Comparison of ENCODE assay signal across 25 cellular contexts in the genomic region with DNA sequence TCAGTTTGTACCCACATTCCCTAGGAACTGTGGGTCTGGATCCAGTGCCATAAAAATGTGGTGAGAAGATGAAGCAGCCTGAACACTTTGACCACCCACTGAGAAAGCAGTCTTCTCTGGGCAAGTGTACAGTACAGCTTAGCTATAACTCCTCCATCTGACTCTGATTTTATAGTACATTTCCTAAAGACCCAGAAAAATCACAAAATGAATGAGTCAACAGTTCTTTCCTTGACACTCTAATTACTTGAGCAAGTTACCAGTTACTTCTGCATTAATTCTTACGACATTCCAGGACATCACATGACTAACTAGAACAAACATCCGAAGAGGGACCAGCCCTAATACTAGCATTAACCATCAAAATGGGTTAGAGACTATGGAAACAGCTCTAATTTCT.
DNase-seq lines count a peak whose midpoint lies in the region; ATAC-seq and TF ChIP-seq lines count a peak whose summit lies in the region.
"Had no signal": no experiment of that assay in that cellular context is flagged by ENCODE, and none has a peak within 500 bp of the region (broad histone marks: within the 10 kb centered on the region; RNA-seq: fewer than 3 reads in every experiment).

No MANE protein-coding gene starts in this region.

- H3K27ac Mint-ChIP-seq in naive thymus-derived CD8-positive, alpha-beta T cell = no peak overlapping the region
- H3K27ac Mint-ChIP-seq: activated CD4-positive, alpha-beta T cell treated with anti-CD3 and anti-CD28 coated beads, Interleukin-2, amount 10 ng/mL, durations not matched to agents 24 days and 14 days; activated T-cell treated with anti-CD3 and anti-CD28 coated beads, Interleukin-2, amount 50 U/mL, for 24 hours; CD4-positive, alpha-beta T cell; T-helper 2 cell treated with Interferon-gamma antibody and Interleukin-4, amounts not matched to agents 5 μg/mL and 100 μg/mL, for 36 hours had no signal

- H3K27me3 ChIP-seq in GM23248 (replicated peaks; ENCODE audit: insufficient read depth) (no peaks in the 10 kb centered on the region), dorsolateral prefrontal cortex (no peaks in the 10 kb centered on the region), upper lobe of right lung (no peaks in the 10 kb centered on the region)
- H3K27me3 ChIP-seq: body of pancreas, foreskin keratinocyte, sigmoid colon, testis had no signal

- H3K9me2 ChIP-seq in GM23248 (ENCODE audit: insufficient read depth) = no peaks in the 10 kb centered on the region

- no peaks in the 10 kb centered on the region for H3K4me1 Mint-ChIP-seq in naive thymus-derived CD8-positive, alpha-beta T cell
- H3K4me1 Mint-ChIP-seq: activated CD4-positive, alpha-beta T cell treated with anti-CD3 and anti-CD28 coated beads, Interleukin-2, amount 10 ng/mL, durations not matched to agents 24 days and 14 days had no signal

- TF ChIP-seq CTCF in dorsolateral prefrontal cortex (IDR thresholded peaks at IDR 0.05 in 54 of 56, conservative IDR thresholded peaks at IDR 0.05 in 2 of 56; ENCODE audit: low read depth in 1 of 56, partially characterized antibody in 56 of 56) (no peak), upper lobe of right lung (IDR thresholded peaks at IDR 0.05) (no peak)

- intact Hi-C loops in dorsolateral prefrontal cortex (cut with DNase I) (no loop called here), upper lobe of right lung (cut with DNase I) (no loop called here)

- 1 to 2% methylated on average over 2 of the region's 2 CpGs for WGBS in GM23248 (ENCODE audit: low coverage in 1 of 2, low lambda C conversion rate in 2 of 2, missing lambda C conversion rate in 2 of 2), 2 experiments

- POLR2A ChIA-PET in naive thymus-derived CD8-positive, alpha-beta T cell (lab: Charles Lee) = no interaction called here

- H3K4me3 ChIP-seq in GM23248 (no peak overlapping the region), dorsolateral prefrontal cortex (no peak overlapping the region), upper lobe of right lung (no peak overlapping the region)
- H3K4me3 ChIP-seq: body of pancreas, sigmoid colon, testis had no signal

- no peaks in the 10 kb centered on the region for H3K79me2 ChIP-seq in GM23248 (ENCODE audit: insufficient read depth)

- no peaks in the 10 kb centered on the region for H3K36me3 Mint-ChIP-seq in naive thymus-derived CD8-positive, alpha-beta T cell

- DNase-seq in GM23248 (peak; percentile 27), NOMO-1 treated with dmso at 0.1 percent for 144 hours (lab: John Stamatoyannopoulos, UW; ENCODE audit: unreplicated experiment) (peak; percentile 66), dorsolateral prefrontal cortex (peak in 1 of 10 donors; percentile 22), renal cortical epithelial cell (ENCODE audit: low read depth) (peak; percentile 67), upper lobe of right lung (no peak), C1 segment of cervical spinal cord (lab: John Stamatoyannopoulos, UW) (no peak), medulla oblongata (ENCODE audit: extremely low spot score) (no peak)
- DNase-seq in naive thymus-derived CD8-positive, alpha-beta T cell = no peak
- DNase-seq: activated CD4-positive, alpha-beta T cell treated with anti-CD3 and anti-CD28 coated beads, Interleukin-2, amount 10 ng/mL, durations not matched to agents 24 days and 14 days; activated T-cell treated with anti-CD3 and anti-CD28 coated beads, Interleukin-2, amount 50 U/mL, for 24 hours; body of pancreas; CD4-positive, alpha-beta T cell; foreskin keratinocyte; left cardiac atrium; NCI-H1417; NCI-H2081 treated with DMSO at 0.1 percent for 48 hours; NCI-H345; NCI-H748 treated with DMSO at 0.1 percent for 48 hours; sigmoid colon; stimulated activated CD4-positive, alpha-beta T cell treated with anti-CD3 and anti-CD28 coated beads, Interleukin-15, amount 100 ng/mL, for 24 hours; stimulated activated naive CD4-positive, alpha-beta T cell; testis; WERI-Rb-1 had no signal

- no peaks in the 10 kb centered on the region for H3K27me3 Mint-ChIP-seq in naive thymus-derived CD8-positive, alpha-beta T cell
- H3K27me3 Mint-ChIP-seq: activated CD4-positive, alpha-beta T cell treated with anti-CD3 and anti-CD28 coated beads, Interleukin-2, amount 10 ng/mL, durations not matched to agents 24 days and 14 days; activated T-cell treated with anti-CD3 and anti-CD28 coated beads, Interleukin-2, amount 50 U/mL, for 24 hours; CD4-positive, alpha-beta T cell had no signal

- peaks cover 0 to 5% (median 0%) of the 10 kb centered on the region in 9 donors for H3K9me3 Mint-ChIP-seq in naive thymus-derived CD8-positive, alpha-beta T cell
- H3K9me3 Mint-ChIP-seq: activated CD4-positive, alpha-beta T cell treated with anti-CD3 and anti-CD28 coated beads, Interleukin-2, amount 10 ng/mL, durations not matched to agents 24 days and 14 days; CD4-positive, alpha-beta T cell; T-helper 2 cell treated with Interferon-gamma antibody and Interleukin-4, amounts not matched to agents 5 μg/mL and 100 μg/mL, for 36 hours had no signal

- no peak overlapping the region for H3K9ac ChIP-seq in GM23248

- in situ Hi-C loops in GM23248 (cut with MboI) = no loop called here

- H3K9me3 ChIP-seq in GM23248 (ENCODE audit: low read depth) (no peaks in the 10 kb centered on the region), upper lobe of right lung (no peaks in the 10 kb centered on the region)
- H3K9me3 ChIP-seq: body of pancreas, sigmoid colon, testis had no signal

- H3K36me3 ChIP-seq in GM23248 (ENCODE audit: low read depth) (no peaks in the 10 kb centered on the region), upper lobe of right lung (no peaks in the 10 kb centered on the region)
- H3K36me3 ChIP-seq: sigmoid colon, WERI-Rb-1 had no signal

- H3K27ac ChIP-seq in GM23248 = no peak overlapping the region
- peak overlapping the region in 38 of 59 donors; percentile 2 to 83 (median 60) for H3K27ac ChIP-seq in dorsolateral prefrontal cortex
- no peak overlapping the region for H3K27ac ChIP-seq in upper lobe of right lung
- H3K27ac ChIP-seq: body of pancreas, foreskin keratinocyte, sigmoid colon, testis, WERI-Rb-1 had no signal

- H3F3A ChIP-seq in GM23248 (ENCODE audit: insufficient read depth) = no peaks in the 10 kb centered on the region

- no peak overlapping the region for H3K4me2 ChIP-seq in GM23248 (ENCODE audit: unreplicated experiment)

- no peak for ATAC-seq in upper lobe of right lung
- no peak for ATAC-seq in naive thymus-derived CD8-positive, alpha-beta T cell
- ATAC-seq: body of pancreas, foreskin keratinocyte, left cardiac atrium, SK-N-SH treated with all-trans-retinoic acid at 6 μM for 48 hours had no signal

- H3K4me1 ChIP-seq in GM23248 (ENCODE audit: insufficient read depth) = no peaks in the 10 kb centered on the region
- no peaks in the 10 kb centered on the region for H3K4me1 ChIP-seq in upper lobe of right lung
- H3K4me1 ChIP-seq: body of pancreas, foreskin keratinocyte, sigmoid colon, testis had no signal

- H2AFZ ChIP-seq in GM23248 = no peak overlapping the region

- no peaks in the 10 kb centered on the region for H4K20me1 ChIP-seq in GM23248 (ENCODE audit: insufficient read depth)

- H3K4me3 Mint-ChIP-seq in naive thymus-derived CD8-positive, alpha-beta T cell = no peak overlapping the region
- H3K4me3 Mint-ChIP-seq: activated CD4-positive, alpha-beta T cell treated with anti-CD3 and anti-CD28 coated beads, Interleukin-2, amount 10 ng/mL, durations not matched to agents 24 days and 14 days; activated T-cell treated with anti-CD3 and anti-CD28 coated beads, Interleukin-2, amount 50 U/mL, for 24 hours; CD4-positive, alpha-beta T cell; T-helper 2 cell treated with Interferon-gamma antibody and Interleukin-4, amounts not matched to agents 5 μg/mL and 100 μg/mL, for 36 hours had no signal

Comparison
In these comparisons a context has a peak if more than half of its experiments do, and no peak if none do; other contexts are left out.
1. DNase-seq: peak in GM23248 (single experiment), NOMO-1 treated with dmso at 0.1 percent for 144 hours (single experiment) and renal cortical epithelial cell (single experiment); none in upper lobe of right lung (single experiment), C1 segment of cervical spinal cord (0 of 14), medulla oblongata (single experiment) and naive thymus-derived CD8-positive, alpha-beta T cell (0 of 10).
2. H3K27ac ChIP-seq: peak in dorsolateral prefrontal cortex (38 of 59); none in GM23248 (single experiment) and upper lobe of right lung (single experiment).